ENCODE assay signal across 8 cellular contexts in the genomic region with DNA sequence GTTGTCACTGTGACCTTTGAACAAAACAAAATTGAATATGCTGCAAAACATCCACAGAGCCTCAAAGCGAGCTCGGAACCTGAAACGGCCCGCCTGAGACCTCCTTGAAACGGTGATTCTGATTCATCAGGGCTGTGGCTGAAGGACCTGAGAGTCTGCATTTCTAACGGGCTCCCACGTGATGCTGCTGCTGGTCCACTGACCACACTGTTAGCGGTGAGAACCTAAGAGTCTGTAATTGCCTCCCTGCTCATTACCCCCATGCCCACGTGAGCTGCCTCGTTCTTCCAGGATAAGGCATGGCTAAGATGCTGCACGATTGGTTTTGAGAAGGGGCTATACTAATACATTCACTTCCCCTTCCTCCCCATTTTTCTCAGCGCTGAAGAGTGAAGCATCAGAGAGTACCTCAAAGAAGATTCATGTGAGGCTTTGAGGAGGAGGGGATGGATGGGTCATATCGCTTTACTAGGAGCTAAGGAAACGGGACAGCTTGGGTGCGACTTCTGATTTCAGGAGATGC. TPM values are rescaled to one million over a fixed set of nuclear protein-coding genes. Genes with fewer than 3 reads are reported as not detected.
DNase-seq lines count a peak whose midpoint lies in the region; ATAC-seq and TF ChIP-seq lines count a peak whose summit lies in the region.

No MANE protein-coding gene starts in this region.

- H3K27me3 ChIP-seq in sigmoid colon, result no peaks in the 10 kb centered on the region

- peaks cover 0 to 53% (median 46%) of the 10 kb centered on the region in 4 donors for H3K4me1 ChIP-seq in sigmoid colon
- no peaks in the 10 kb centered on the region for H3K4me1 ChIP-seq in OCI-LY7 (ENCODE audit: insufficient read depth, low read length, poor library complexity, severe bottlenecking)

- no peak overlapping the region for H2AFZ ChIP-seq in OCI-LY7 (ENCODE audit: low read length)

- H3K9me3 ChIP-seq in sigmoid colon (no peaks in the 10 kb centered on the region), OCI-LY7 (ENCODE audit: low read length) (no peaks in the 10 kb centered on the region)

- H3K27ac ChIP-seq in epithelial cell of prostate (peak overlapping the region; percentile 72), sigmoid colon (peak overlapping the region in 3 of 4 donors; percentile 69 to 78 (median 75)), OCI-LY7 (ENCODE audit: low read depth, low read length, poor library complexity, severe bottlenecking) (no peak overlapping the region)

- no peaks in the 10 kb centered on the region for H3K9me2 ChIP-seq in OCI-LY7 (ENCODE audit: insufficient read depth, low read length)

- no peaks in the 10 kb centered on the region for H3K79me2 ChIP-seq in OCI-LY7 (ENCODE audit: insufficient read depth, low read depth, low read length)

- H3K4me3 ChIP-seq in sigmoid colon (peak overlapping the region in 3 of 4 donors; percentile 37 to 45 (median 39)), OCI-LY7 (ENCODE audit: low read depth, low read length, poor library complexity, severe bottlenecking) (no peak overlapping the region)

- TF ChIP-seq CTCF in sigmoid colon (IDR thresholded peaks at IDR 0.05), result peak in 2 of 4 experiments; percentile 85 to 94
- no peak for TF ChIP-seq CTCF in OCI-LY7 (conservative IDR thresholded peaks at IDR 0.05; ENCODE audit: low read length)

- no peaks in the 10 kb centered on the region for H4K20me1 ChIP-seq in OCI-LY7 (ENCODE audit: insufficient read depth, low read length)

- DNase-seq in HuH-7 (ENCODE audit: low spot score), result peak; percentile 38
- DNase-seq in epithelial cell of prostate (ENCODE audit: low read depth, low spot score), result no peak
- DNase-seq in sigmoid colon, result peak; percentile 63
- no peak for DNase-seq in OCI-LY7 (ENCODE audit: low spot score)
- DNase-seq in activated gamma-delta T cell (lab: John Stamatoyannopoulos, UW), result no peak
- no peak for DNase-seq in activated gamma-delta T cell treated with Interleukin-2 at 50 U/mL for 16 hours
- no peak for DNase-seq in NCI-H1694 (lab: John Stamatoyannopoulos, UW)

- CTCF ChIA-PET in OCI-LY7 (lab: Charles Lee; ENCODE audit: unreplicated experiment), result interaction anchor here (1.2 to 1.4 kb wide), 3 partner anchors 9 to 10 kb away, joined by 3 to 4 read pairs (median 4); a partner anchor contains a TSS

- BruUV-seq in OCI-LY7 (replicated peaks; lab: Mats Ljungman, UMichigan), result no TSS peak

- peak; percentile 11 for ATAC-seq in GM18868 (IDR thresholded peaks at IDR 0.05; ENCODE audit: unreplicated experiment)

- TF ChIP-seq EP300 in sigmoid colon (IDR thresholded peaks at IDR 0.05), result no peak

- intact Hi-C loops in sigmoid colon (cut with DNase I), result loop anchor here (1.0 kb wide), 1 partner anchor 551 kb away; no protein-coding TSS in a partner anchor
- intact Hi-C loops in OCI-LY7 (cut with micrococcal nuclease; ENCODE audit: unreplicated experiment), result loop anchor here (2.0 kb wide), 1 partner anchor 551 kb away; no protein-coding TSS in a partner anchor

- 8 to 30% methylated on average over 15 of the region's 15 CpGs for WGBS in sigmoid colon, 2 donors

- POLR2A ChIA-PET in OCI-LY7 (lab: Charles Lee), result no interaction called here

- no peak overlapping the region for H3K4me2 ChIP-seq in OCI-LY7 (ENCODE audit: low read length)

- H3K36me3 ChIP-seq in sigmoid colon (no peaks in the 10 kb centered on the region), OCI-LY7 (ENCODE audit: insufficient read depth, low read length) (no peaks in the 10 kb centered on the region)

- no peak for TF ChIP-seq POLR2A in sigmoid colon (IDR thresholded peaks at IDR 0.05)

RNA-seq across cellular contexts. Expression of a gene that starts 9.7 kb away (rescaled TPM):
- total RNA-seq in sigmoid colon (10 to 100 TPM in 1 of 4 donors, 1 to 10 TPM in 3; 3.6 to 10.2 (median 4.3) TPM), OCI-LY7 (2022) (not detected in 2 replicates)
- 1 to 10 TPM in 1 of 3 donors, under 1 TPM in 2; 0.23 to 1.9 (median 0.60) TPM for polyA plus RNA-seq in sigmoid colon
- total RNA-seq in OCI-LY7 (2014; rRNA removed; shearing (Covaris generic)), result not detected in 2 replicates

Comparison
In these comparisons a context has a peak if more than half of its experiments do, and no peak if none do; other contexts are left out.
1. DNase-seq: peak in HuH-7 (single experiment) and sigmoid colon (single experiment); none in epithelial cell of prostate (single experiment), OCI-LY7 (single experiment), activated gamma-delta T cell (single experiment), activated gamma-delta T cell treated with Interleukin-2 at 50 U/mL for 16 hours (single experiment) and NCI-H1694 (single experiment).
2. RNA of a gene that starts 9.7 kb away (total RNA-seq): 3.6 to 10.2 TPM in sigmoid colon; not detected in OCI-LY7; every median in the first group is over 4 times any median in the second.